ENCODE assay signal across 26 cellular contexts in the genomic region with DNA sequence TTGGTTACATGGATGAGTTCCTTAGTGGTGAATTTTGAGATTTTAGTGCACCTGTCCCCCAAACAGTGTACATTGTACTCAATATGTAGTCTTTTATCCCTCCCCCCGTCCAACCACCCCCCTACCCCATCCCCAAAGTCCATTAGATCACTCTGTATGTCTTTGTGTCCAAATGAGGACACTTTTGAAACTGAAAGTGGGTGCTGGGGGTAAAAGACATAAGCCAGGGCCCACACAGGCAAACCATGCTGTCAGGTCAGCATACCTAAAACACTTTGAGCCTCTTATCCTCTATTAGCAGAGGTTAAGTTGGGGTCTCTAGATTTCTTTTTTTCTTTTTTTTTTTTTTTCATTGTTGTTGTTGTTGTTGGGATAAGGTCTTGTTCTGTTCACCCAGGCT. TPM values are rescaled to one million over a fixed set of nuclear protein-coding genes. Genes with fewer than 3 reads are reported as not detected.
A peak's percentile ranks its signal among the peaks of the same experiment; 100 is the strongest.
DNase-seq lines count a peak whose midpoint lies in the region; ATAC-seq and TF ChIP-seq lines count a peak whose summit lies in the region.
"Had no signal": no experiment of that assay in that cellular context is flagged by ENCODE, and none has a peak within 500 bp of the region (broad histone marks: within the 10 kb centered on the region; RNA-seq: fewer than 3 reads in every experiment).

No MANE protein-coding gene starts in this region.

- no peaks in the 10 kb centered on the region for H3K79me2 ChIP-seq in KMS-11 (ENCODE audit: insufficient read depth, low read depth)

- H3K4me1 ChIP-seq in KMS-11 (ENCODE audit: low read depth, poor library complexity, severe bottlenecking), result peaks cover 7% of the 10 kb centered on the region
- H3K4me1 ChIP-seq in subcutaneous abdominal adipose tissue (ENCODE audit: control insufficient read depth in 5 of 5, insufficient read depth in 5 of 5, low read length in 5 of 5), result peaks cover 2 to 10% (median 8%) of the 10 kb centered on the region in 5 donors
- H3K4me1 ChIP-seq: testis had no signal

- H3K9ac ChIP-seq in KMS-11 (no peak overlapping the region), subcutaneous abdominal adipose tissue (ENCODE audit: low read length in 5 of 5) (peak overlapping the region in 1 of 5 donors; percentile 49)

- DNase-seq in dorsolateral prefrontal cortex (no peak), COR-L47 (lab: John Stamatoyannopoulos, UW) (no peak)
- DNase-seq in central memory CD4-positive, alpha-beta T cell, result no peak
- no peak for DNase-seq in activated CD4-positive, CD25-positive, alpha-beta regulatory T cell (lab: John Stamatoyannopoulos, UW)
- DNase-seq: ACHN; activated CD4-positive, alpha-beta T cell treated with anti-CD3 and anti-CD28 coated beads, Interleukin-2, amount 10 ng/mL, durations not matched to agents 24 days and 14 days; activated naive CD4-positive, alpha-beta T cell; activated T-cell treated with anti-CD3 and anti-CD28 coated beads, Interleukin-2, amount 50 U/mL, for 72 hours; brain microvascular endothelial cell; DMS79 treated with DMSO at 0.1 percent for 48 hours; effector memory CD4-positive, alpha-beta T cell; heart left ventricle; HFFc6; Kasumi-1; NCI-H1092 treated with DMSO at 0.1 percent for 48 hours; NCI-H1930; NCI-H526; Right ventricle myocardium superior; stimulated activated CD4-positive, alpha-beta T cell treated with anti-CD3 and anti-CD28 coated beads, Interleukin-4, amount 100 ng/mL, for 4 hours; testis had no signal

- intact Hi-C loops in dorsolateral prefrontal cortex (cut with DNase I), result no loop called here

- no peaks in the 10 kb centered on the region for H3K27me3 ChIP-seq in KMS-11 (ENCODE audit: insufficient read depth, low read depth)
- H3K27me3 ChIP-seq in dorsolateral prefrontal cortex, result no peaks in the 10 kb centered on the region
- no peaks in the 10 kb centered on the region for H3K27me3 ChIP-seq in subcutaneous abdominal adipose tissue (ENCODE audit: control insufficient read depth in 5 of 5, insufficient read depth in 4 of 5, low read length in 5 of 5)
- H3K27me3 ChIP-seq: brain microvascular endothelial cell, heart left ventricle, testis had no signal

- no peak for TF ChIP-seq CTCF in KMS-11 (conservative IDR thresholded peaks at IDR 0.05; ENCODE audit: low read depth, low read length)
- no peak for TF ChIP-seq CTCF in dorsolateral prefrontal cortex (IDR thresholded peaks at IDR 0.05 in 54 of 56, conservative IDR thresholded peaks at IDR 0.05 in 2 of 56; ENCODE audit: low read depth in 1 of 56, partially characterized antibody in 56 of 56)

- no peaks in the 10 kb centered on the region for H3K9me3 ChIP-seq in subcutaneous abdominal adipose tissue (ENCODE audit: control insufficient read depth in 5 of 5, low read length in 5 of 5)
- H3K9me3 ChIP-seq: heart left ventricle, testis had no signal

- H3K4me2 ChIP-seq in KMS-11, result no peak overlapping the region

- peak overlapping the region; percentile 7; the same call in 1 of the 2 replicates for H2AFZ ChIP-seq in KMS-11 (ENCODE audit: low read depth)

- H4K20me1 ChIP-seq in KMS-11 (ENCODE audit: insufficient read depth), result no peaks in the 10 kb centered on the region

- H3K4me3 ChIP-seq in KMS-11 (IDR thresholded peaks at IDR 0.05; ENCODE audit: insufficient read depth, low read depth, low read length), result no peak overlapping the region
- peak overlapping the region in 14 of 59 donors; percentile 6 to 45 (median 14) for H3K4me3 ChIP-seq in dorsolateral prefrontal cortex
- no peak overlapping the region for H3K4me3 ChIP-seq in subcutaneous abdominal adipose tissue (ENCODE audit: low read depth in 1 of 5, low read length in 5 of 5)
- H3K4me3 ChIP-seq: heart left ventricle, testis had no signal

- ATAC-seq in GM18868 (IDR thresholded peaks at IDR 0.05; ENCODE audit: unreplicated experiment) (peak; percentile 52), HG03280 (IDR thresholded peaks at IDR 0.05; ENCODE audit: unreplicated experiment) (no peak)
- ATAC-seq: activated T-cell treated with anti-CD3 and anti-CD28 coated beads, Interleukin-2, amount 50 U/mL, for 72 hours; stimulated activated memory B cell treated with anti-CD40 and anti-IgM and Interleukin-4, amounts not matched to agents 10 μg/mL and 1 μg/mL and 100 μg/mL, for 72 hours had no signal

- H3K27ac ChIP-seq in KMS-11 (no peak overlapping the region), dorsolateral prefrontal cortex (peak overlapping the region in 37 of 59 donors; percentile 4 to 79 (median 52)), subcutaneous abdominal adipose tissue (ENCODE audit: low read depth, low read length) (peak overlapping the region; percentile 70)
- H3K27ac ChIP-seq: brain microvascular endothelial cell, testis, VCaP had no signal

- H3K36me3 ChIP-seq in KMS-11 (ENCODE audit: insufficient read depth) (no peaks in the 10 kb centered on the region), subcutaneous abdominal adipose tissue (ENCODE audit: control insufficient read depth in 5 of 5, insufficient read depth in 5 of 5, low read length in 5 of 5) (no peaks in the 10 kb centered on the region)
- H3K36me3 ChIP-seq: brain microvascular endothelial cell, heart left ventricle had no signal

RNA-seq across cellular contexts. Expression of a gene that starts 31.3 kb away (rescaled TPM):
- 10 to 100 TPM in 118 of 120 experiments, 1 to 10 TPM in 2; 9.5 to 27.3 (median 14.3) TPM for total RNA-seq in dorsolateral prefrontal cortex
